13 cellular contexts compared by ENCODE assay signal in genomic region chr2:131424605-131425114, GRCh38. TPM values are rescaled to one million over a fixed set of nuclear protein-coding genes. Genes with fewer than 3 reads are reported as not detected.
DNase-seq lines count a peak whose midpoint lies in the region; ATAC-seq and TF ChIP-seq lines count a peak whose summit lies in the region.
"Not testable (repeated sequence)": the region's sequence is repeated elsewhere in the genome, so short reads cannot be mapped to it uniquely, and the experiment has no call there.
"Had no signal": no experiment of that assay in that cellular context is flagged by ENCODE, and none has a peak within 500 bp of the region (broad histone marks: within the 10 kb centered on the region; RNA-seq: fewer than 3 reads in every experiment).

No MANE protein-coding gene starts in this region.

- TF ChIP-seq CTCF in HEK293 (tag by site-specific recombination; IDR thresholded peaks at IDR 0.05); SK-N-SH (IDR thresholded peaks at IDR 0.05); astrocyte of the spinal cord (IDR thresholded peaks at IDR 0.05; ENCODE audit: low read depth, low read length); hepatocyte (IDR thresholded peaks at IDR 0.05; ENCODE audit: poor library complexity): not testable (repeated sequence)

- H2AFZ ChIP-seq in SK-N-SH (ENCODE audit: low read depth); hepatocyte: not testable (repeated sequence)

- H3K4me3 Mint-ChIP-seq in activated CD8-positive, alpha-beta memory T cell treated with anti-CD3 and anti-CD28 coated beads, Interleukin-2, amount 10 ng/mL, durations not matched to agents 7 days and 5 days: peak overlapping the region; percentile 29

- in situ Hi-C loops in astrocyte of the spinal cord (cut with HindIII; ENCODE audit: low sequenced_read_pairs): not testable (repeated sequence)

- not testable (repeated sequence) for H3K27ac Mint-ChIP-seq in activated CD8-positive, alpha-beta memory T cell treated with anti-CD3 and anti-CD28 coated beads, Interleukin-2, amount 10 ng/mL, durations not matched to agents 7 days and 5 days

- POLR2A ChIA-PET in HEK293 (lab: Yijun Ruan, JAX); SK-N-SH (lab: Yijun Ruan, JAX): not testable (repeated sequence)

- H3K4me3 ChIP-seq in HEK293 (ENCODE audit: low read depth, low read length); hepatocyte: not testable (repeated sequence)
- H3K4me3 ChIP-seq in SK-N-SH (ENCODE audit: low read depth in 2 of 2, low read length in 1 of 2) (peak overlapping the region in 1 of 2 experiments; percentile 35; a peak in 2 of 4 replicates), astrocyte of the spinal cord (ENCODE audit: low read depth, low read length) (peak overlapping the region; percentile 13), mesodermal cell (ENCODE audit: extremely low read depth, insufficient read depth, low read length, poor library complexity, severe bottlenecking) (peak overlapping the region; percentile 19)

- not testable (repeated sequence) for H3K9me2 ChIP-seq in SK-N-SH; hepatocyte (replicated peaks; ENCODE audit: insufficient read depth)

- H3K9ac ChIP-seq in SK-N-SH: not testable (repeated sequence)

- H3K9me3 Mint-ChIP-seq in activated CD8-positive, alpha-beta memory T cell treated with anti-CD3 and anti-CD28 coated beads, Interleukin-2, amount 10 ng/mL, durations not matched to agents 7 days and 5 days (ENCODE audit: low read depth): not testable (repeated sequence)

- H3K9me3 ChIP-seq in HEK293 (ENCODE audit: control insufficient read depth, insufficient read depth, low read depth, low read length); SK-N-SH; hepatocyte (ENCODE audit: low read depth); mesodermal cell (ENCODE audit: control insufficient read depth, low read length): not testable (repeated sequence)

- not testable (repeated sequence) for H3K27ac ChIP-seq in HEK293 (ENCODE audit: extremely low read depth, low read depth, low read length); SK-N-SH (ENCODE audit: low read depth in 2 of 2, low read length in 1 of 2); hepatocyte; mesodermal cell (ENCODE audit: low read depth, low read length, severe bottlenecking)

- peaks cover 10% of the 10 kb centered on the region for H3K4me1 Mint-ChIP-seq in activated CD8-positive, alpha-beta memory T cell treated with anti-CD3 and anti-CD28 coated beads, Interleukin-2, amount 10 ng/mL, durations not matched to agents 7 days and 5 days

- DNase-seq in SK-N-SH (peak; percentile 48), retina (peak; percentile 58)
- DNase-seq in activated CD8-positive, alpha-beta memory T cell treated with anti-CD3 and anti-CD28 coated beads, Interleukin-2, amount 10 ng/mL, durations not matched to agents 7 days and 5 days; astrocyte of the spinal cord (ENCODE audit: low read depth, low spot score); hepatocyte (ENCODE audit: low spot score): not testable (repeated sequence)

- H3K4me1 ChIP-seq in HEK293 (ENCODE audit: control insufficient read depth, insufficient read depth, low read length); SK-N-SH (ENCODE audit: control insufficient read depth in 1 of 2, insufficient read depth in 2 of 2, low read depth in 1 of 2, low read length in 1 of 2); hepatocyte (ENCODE audit: insufficient read depth); mesodermal cell (ENCODE audit: control insufficient read depth, insufficient read depth, low read length, poor library complexity, severe bottlenecking): not testable (repeated sequence)

- CTCF ChIA-PET in HEK293 (lab: Yijun Ruan, JAX) (interaction anchor here (0.8 kb wide), 1 partner anchor 11 kb away, joined by 4 read pairs; no protein-coding TSS in a partner anchor), SK-N-SH (lab: Yijun Ruan, JAX) (interaction anchor here (5.3 kb wide), 1 partner anchor 11 kb away, joined by 27 read pairs; no protein-coding TSS in a partner anchor)
- CTCF ChIA-PET in activated CD8-positive, alpha-beta memory T cell treated with anti-CD3 and anti-CD28 coated beads, Interleukin-2, amount 10 ng/mL, durations not matched to agents 7 days and 5 days (lab: Charles Lee): not testable (repeated sequence)

- not testable (repeated sequence) for H3K4me2 ChIP-seq in SK-N-SH
- peak overlapping the region; percentile 68 for H3K4me2 ChIP-seq in hepatocyte

- H3K27me3 ChIP-seq in SK-N-SH (ENCODE audit: insufficient read depth) (peaks cover 37% of the 10 kb centered on the region), hepatocyte (peaks cover 64% of the 10 kb centered on the region)

- not testable (repeated sequence) for H3K79me2 ChIP-seq in SK-N-SH (ENCODE audit: insufficient read depth); hepatocyte

- not testable (repeated sequence) for H4K20me1 ChIP-seq in SK-N-SH (ENCODE audit: insufficient read depth); hepatocyte (ENCODE audit: insufficient read depth, poor library complexity, severe bottlenecking)

- peaks cover 73% of the 10 kb centered on the region for H3K27me3 Mint-ChIP-seq in activated CD8-positive, alpha-beta memory T cell treated with anti-CD3 and anti-CD28 coated beads, Interleukin-2, amount 10 ng/mL, durations not matched to agents 7 days and 5 days

- TF ChIP-seq RAD21 in SK-N-SH (IDR thresholded peaks at IDR 0.05; ENCODE audit: low read length): not testable (repeated sequence)

- WGBS in SK-N-SH (ENCODE audit: low lambda C conversion rate): 24% methylated on average over 22 of the region's 50 CpGs
- 29% methylated on average over 12 of the region's 50 CpGs for WGBS in hepatocyte (ENCODE audit: low lambda C conversion rate, missing lambda C conversion rate)
- WGBS in mesodermal cell (ENCODE audit: insufficient coverage in 2 of 2), 2 experiments: 54 to 57% methylated on average over 8 to 17 of the region's 50 CpGs

- not testable (repeated sequence) for H3K36me3 ChIP-seq in HEK293 (ENCODE audit: control insufficient read depth in 2 of 2, insufficient read depth in 1 of 2, low read length in 2 of 2); SK-N-SH (replicated peaks in 1 of 2; ENCODE audit: control insufficient read depth in 1 of 2, insufficient read depth in 2 of 2, low read length in 1 of 2); hepatocyte (replicated peaks; ENCODE audit: insufficient read depth, low read depth); mesodermal cell (ENCODE audit: control insufficient read depth, insufficient read depth, low read length)

- H3K36me3 Mint-ChIP-seq in activated CD8-positive, alpha-beta memory T cell treated with anti-CD3 and anti-CD28 coated beads, Interleukin-2, amount 10 ng/mL, durations not matched to agents 7 days and 5 days: not testable (repeated sequence)

- not testable (repeated sequence) for H3F3A ChIP-seq in SK-N-SH (replicated peaks; ENCODE audit: insufficient read depth)

- peak; percentile 31 for ATAC-seq in activated CD8-positive, alpha-beta memory T cell treated with anti-CD3 and anti-CD28 coated beads, Interleukin-2, amount 10 ng/mL, durations not matched to agents 7 days and 5 days

- not testable (repeated sequence) for TF ChIP-seq EP300 in SK-N-SH (IDR thresholded peaks at IDR 0.05; ENCODE audit: borderline replicate concordance in 1 of 2, low read depth in 1 of 2, low read length in 1 of 2)

TF ChIP-seq in HEK293, 187 proteins besides CTCF, POLR2A, EP300 and RAD21:
- TF ChIP-seq ZNF202 (tag by site-specific recombination; IDR thresholded peaks at IDR 0.05; ENCODE audit: borderline replicate concordance): peak; percentile 55; the same call in 1 of the 2 replicates

RNA-seq across cellular contexts. Expression of gene TUBA3D, which starts 51.3 kb away (rescaled TPM):
- polyA plus RNA-seq in SK-N-SH (2012; rRNA removed) (not detected in 2 replicates), hepatocyte (65.1 and 86.7 TPM in 2 replicates)
- polyA plus RNA-seq in SK-N-SH (2012; cell fraction: cytosol; rRNA removed): not detected in 2 replicates
- not detected in 2 replicates for polyA plus RNA-seq in SK-N-SH (2012; cell fraction: nucleus; rRNA removed)
- total RNA-seq in activated CD8-positive, alpha-beta memory T cell treated with anti-CD3 and anti-CD28 coated beads, Interleukin-2, amount 10 ng/mL, durations not matched to agents 7 days and 5 days: not detected
- 104 and 126 TPM in 2 replicates for total RNA-seq in hepatocyte
- polyA plus RNA-seq in mesodermal cell (2013, experiment 1 of 2): not detected
- not detected for polyA plus RNA-seq in mesodermal cell (2013, experiment 2 of 2)
- total RNA-seq: aorta, GM12878, IMR-90, PC-9, posterior vena cava, temporal lobe had no signal
- polyA plus RNA-seq: IMR-90 had no signal

Comparison
In these comparisons a context has a peak if more than half of its experiments do, and no peak if none do; other contexts are left out.
1. RNA of gene TUBA3D, which starts 51.3 kb away (total RNA-seq): 104 to 126 TPM in hepatocyte; not detected in activated CD8-positive, alpha-beta memory T cell treated with anti-CD3 and anti-CD28 coated beads, Interleukin-2, amount 10 ng/mL, durations not matched to agents 7 days and 5 days; every median in the first group is over 100 times any median in the second.